In genomic region chr1:999797-1000356, GRCh38 we compare ENCODE assay signal across 2 cellular contexts.
TF ChIP-seq lines count a peak whose summit lies in the region.

Gene HES4 (minus strand): TSS chr1:1000097. CDS start chr1:999973, 124 bp downstream.

TF ChIP-seq in A549, 52 proteins besides CTCF, POLR2A, EP300 and RAD21 (continued from another document):
- TF ChIP-seq, protein P1, sequence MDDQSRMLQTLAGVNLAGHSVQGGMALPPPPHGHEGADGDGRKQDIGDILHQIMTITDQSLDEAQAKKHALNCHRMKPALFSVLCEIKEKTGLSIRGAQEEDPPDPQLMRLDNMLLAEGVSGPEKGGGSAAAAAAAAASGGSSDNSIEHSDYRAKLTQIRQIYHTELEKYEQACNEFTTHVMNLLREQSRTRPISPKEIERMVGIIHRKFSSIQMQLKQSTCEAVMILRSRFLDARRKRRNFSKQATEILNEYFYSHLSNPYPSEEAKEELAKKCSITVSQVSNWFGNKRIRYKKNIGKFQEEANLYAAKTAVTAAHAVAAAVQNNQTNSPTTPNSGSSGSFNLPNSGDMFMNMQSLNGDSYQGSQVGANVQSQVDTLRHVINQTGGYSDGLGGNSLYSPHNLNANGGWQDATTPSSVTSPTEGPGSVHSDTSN (IDR thresholded peaks at IDR 0.05): 0 out of 2 replicates have a peak, but pooled peaks have one; percentile 26
- TF ChIP-seq HOXB13 (CRISPR knock-in tag; IDR thresholded peaks at IDR 0.05; ENCODE audit: low read depth): no peak

TF ChIP-seq in HepG2, 621 proteins besides CTCF, POLR2A, EP300 and RAD21 (continued from another document and continues in another):
- TF ChIP-seq ZNF138 (CRISPR knock-in tag; IDR thresholded peaks at IDR 0.05; ENCODE audit: low read depth) (0 out of 2 replicates have a peak, but pooled peaks have one; percentile 7), ZNF850 (CRISPR knock-in tag; conservative IDR thresholded peaks at IDR 0.05) (no peak; the same call in 1 of the 2 replicates), SPEN (CRISPR knock-in tag; IDR thresholded peaks at IDR 0.05; ENCODE audit: low read depth) (peak; percentile 74; the same call in 1 of the 2 replicates), HDAC6 (IDR thresholded peaks at IDR 0.05; ENCODE audit: low read depth, low read length) (no peak), POLR2AphosphoS5 (IDR thresholded peaks at IDR 0.05; ENCODE audit: low read depth, low read length) (no peak), ZNF530 (CRISPR knock-in tag; IDR thresholded peaks at IDR 0.05; ENCODE audit: low read depth) (no peak), ZNF34 (CRISPR knock-in tag; IDR thresholded peaks at IDR 0.05; ENCODE audit: borderline replicate concordance) (peak; percentile 9; the same call in 1 of the 2 replicates), ZNF775 (CRISPR knock-in tag; IDR thresholded peaks at IDR 0.05; ENCODE audit: borderline replicate concordance) (no peak), ZNF180 (CRISPR knock-in tag; IDR thresholded peaks at IDR 0.05; ENCODE audit: borderline replicate concordance, low read depth) (no peak), SP4 (CRISPR knock-in tag; IDR thresholded peaks at IDR 0.05) (no peak; the same call in 1 of the 2 replicates), ZZZ3 (CRISPR knock-in tag; IDR thresholded peaks at IDR 0.05; ENCODE audit: borderline replicate concordance) (no peak), ZNF292 (CRISPR knock-in tag; IDR thresholded peaks at IDR 0.05; ENCODE audit: borderline replicate concordance, low read depth) (no peak), SNAPC2 (CRISPR knock-in tag; IDR thresholded peaks at IDR 0.05) (no peak; the same call in none of the 2 replicates), NBN (conservative IDR thresholded peaks at IDR 0.05) (no peak), ZNF563 (CRISPR knock-in tag; IDR thresholded peaks at IDR 0.05) (peak; percentile 8; the same call in 1 of the 2 replicates), ZFP82 (CRISPR knock-in tag; IDR thresholded peaks at IDR 0.05; ENCODE audit: borderline replicate concordance) (0 out of 2 replicates have a peak, but pooled peaks have one; percentile 28), TRIM24 (CRISPR knock-in tag; IDR thresholded peaks at IDR 0.05) (no peak), TARDBP (CRISPR knock-in tag; IDR thresholded peaks at IDR 0.05) (no peak; the same call in 1 of the 2 replicates), MBD4 (IDR thresholded peaks at IDR 0.05; ENCODE audit: borderline replicate concordance, low read length) (no peak), FOXK2 (IDR thresholded peaks at IDR 0.05) (no peak), MAF1 (CRISPR knock-in tag; IDR thresholded peaks at IDR 0.05; ENCODE audit: borderline replicate concordance) (no peak), ETV6 (CRISPR knock-in tag; conservative IDR thresholded peaks at IDR 0.05) (no peak), MXD4 (CRISPR knock-in tag; IDR thresholded peaks at IDR 0.05) (no peak), ZNF234 (CRISPR knock-in tag; conservative IDR thresholded peaks at IDR 0.05) (0 out of 2 replicates have a peak, but pooled peaks have one; percentile 2), KLF6 (CRISPR knock-in tag; IDR thresholded peaks at IDR 0.05) (0 out of 2 replicates have a peak, but pooled peaks have one; percentile 10), ZNF816 (CRISPR knock-in tag; IDR thresholded peaks at IDR 0.05; ENCODE audit: borderline replicate concordance) (0 out of 2 replicates have a peak, but pooled peaks have one; percentile 4), CHD2 (IDR thresholded peaks at IDR 0.05; ENCODE audit: low read depth, low read length) (no peak), FOXC1 (CRISPR knock-in tag; IDR thresholded peaks at IDR 0.05; ENCODE audit: borderline replicate concordance) (no peak), POLR2G (IDR thresholded peaks at IDR 0.05; ENCODE audit: low read depth, low read length) (peak; percentile 63), MXI1 (IDR thresholded peaks at IDR 0.05; ENCODE audit: borderline replicate concordance, low read depth, low read length) (peak; percentile 32; the same call in 1 of the 3 replicates), GLI4 (CRISPR knock-in tag; IDR thresholded peaks at IDR 0.05; ENCODE audit: borderline replicate concordance) (no peak), ZNF274 (CRISPR knock-in tag; IDR thresholded peaks at IDR 0.05) (no peak), DR1 (CRISPR knock-in tag; IDR thresholded peaks at IDR 0.05) (peak; percentile 82)
- TF ChIP-seq, protein P2, sequence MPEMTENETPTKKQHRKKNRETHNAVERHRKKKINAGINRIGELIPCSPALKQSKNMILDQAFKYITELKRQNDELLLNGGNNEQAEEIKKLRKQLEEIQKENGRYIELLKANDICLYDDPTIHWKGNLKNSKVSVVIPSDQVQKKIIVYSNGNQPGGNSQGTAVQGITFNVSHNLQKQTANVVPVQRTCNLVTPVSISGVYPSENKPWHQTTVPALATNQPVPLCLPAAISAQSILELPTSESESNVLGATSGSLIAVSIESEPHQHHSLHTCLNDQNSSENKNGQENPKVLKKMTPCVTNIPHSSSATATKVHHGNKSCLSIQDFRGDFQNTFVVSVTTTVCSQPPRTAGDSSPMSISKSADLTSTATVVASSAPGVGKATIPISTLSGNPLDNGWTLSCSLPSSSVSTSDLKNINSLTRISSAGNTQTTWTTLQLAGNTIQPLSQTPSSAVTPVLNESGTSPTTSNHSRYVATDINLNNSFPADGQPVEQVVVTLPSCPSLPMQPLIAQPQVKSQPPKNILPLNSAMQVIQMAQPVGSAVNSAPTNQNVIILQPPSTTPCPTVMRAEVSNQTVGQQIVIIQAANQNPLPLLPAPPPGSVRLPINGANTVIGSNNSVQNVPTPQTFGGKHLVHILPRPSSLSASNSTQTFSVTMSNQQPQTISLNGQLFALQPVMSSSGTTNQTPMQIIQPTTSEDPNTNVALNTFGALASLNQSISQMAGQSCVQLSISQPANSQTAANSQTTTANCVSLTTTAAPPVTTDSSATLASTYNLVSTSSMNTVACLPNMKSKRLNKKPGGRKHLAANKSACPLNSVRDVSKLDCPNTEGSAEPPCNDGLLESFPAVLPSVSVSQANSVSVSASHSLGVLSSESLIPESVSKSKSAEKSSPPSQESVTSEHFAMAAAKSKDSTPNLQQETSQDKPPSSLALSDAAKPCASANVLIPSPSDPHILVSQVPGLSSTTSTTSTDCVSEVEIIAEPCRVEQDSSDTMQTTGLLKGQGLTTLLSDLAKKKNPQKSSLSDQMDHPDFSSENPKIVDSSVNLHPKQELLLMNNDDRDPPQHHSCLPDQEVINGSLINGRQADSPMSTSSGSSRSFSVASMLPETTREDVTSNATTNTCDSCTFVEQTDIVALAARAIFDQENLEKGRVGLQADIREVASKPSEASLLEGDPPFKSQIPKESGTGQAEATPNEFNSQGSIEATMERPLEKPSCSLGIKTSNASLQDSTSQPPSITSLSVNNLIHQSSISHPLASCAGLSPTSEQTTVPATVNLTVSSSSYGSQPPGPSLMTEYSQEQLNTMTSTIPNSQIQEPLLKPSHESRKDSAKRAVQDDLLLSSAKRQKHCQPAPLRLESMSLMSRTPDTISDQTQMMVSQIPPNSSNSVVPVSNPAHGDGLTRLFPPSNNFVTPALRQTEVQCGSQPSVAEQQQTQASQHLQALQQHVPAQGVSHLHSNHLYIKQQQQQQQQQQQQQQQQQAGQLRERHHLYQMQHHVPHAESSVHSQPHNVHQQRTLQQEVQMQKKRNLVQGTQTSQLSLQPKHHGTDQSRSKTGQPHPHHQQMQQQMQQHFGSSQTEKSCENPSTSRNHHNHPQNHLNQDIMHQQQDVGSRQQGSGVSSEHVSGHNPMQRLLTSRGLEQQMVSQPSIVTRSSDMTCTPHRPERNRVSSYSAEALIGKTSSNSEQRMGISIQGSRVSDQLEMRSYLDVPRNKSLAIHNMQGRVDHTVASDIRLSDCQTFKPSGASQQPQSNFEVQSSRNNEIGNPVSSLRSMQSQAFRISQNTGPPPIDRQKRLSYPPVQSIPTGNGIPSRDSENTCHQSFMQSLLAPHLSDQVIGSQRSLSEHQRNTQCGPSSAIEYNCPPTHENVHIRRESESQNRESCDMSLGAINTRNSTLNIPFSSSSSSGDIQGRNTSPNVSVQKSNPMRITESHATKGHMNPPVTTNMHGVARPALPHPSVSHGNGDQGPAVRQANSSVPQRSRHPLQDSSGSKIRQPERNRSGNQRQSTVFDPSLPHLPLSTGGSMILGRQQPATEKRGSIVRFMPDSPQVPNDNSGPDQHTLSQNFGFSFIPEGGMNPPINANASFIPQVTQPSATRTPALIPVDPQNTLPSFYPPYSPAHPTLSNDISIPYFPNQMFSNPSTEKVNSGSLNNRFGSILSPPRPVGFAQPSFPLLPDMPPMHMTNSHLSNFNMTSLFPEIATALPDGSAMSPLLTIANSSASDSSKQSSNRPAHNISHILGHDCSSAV (CRISPR knock-in tag; IDR thresholded peaks at IDR 0.05; ENCODE audit: borderline replicate concordance): no peak
- TF ChIP-seq, protein P3, sequence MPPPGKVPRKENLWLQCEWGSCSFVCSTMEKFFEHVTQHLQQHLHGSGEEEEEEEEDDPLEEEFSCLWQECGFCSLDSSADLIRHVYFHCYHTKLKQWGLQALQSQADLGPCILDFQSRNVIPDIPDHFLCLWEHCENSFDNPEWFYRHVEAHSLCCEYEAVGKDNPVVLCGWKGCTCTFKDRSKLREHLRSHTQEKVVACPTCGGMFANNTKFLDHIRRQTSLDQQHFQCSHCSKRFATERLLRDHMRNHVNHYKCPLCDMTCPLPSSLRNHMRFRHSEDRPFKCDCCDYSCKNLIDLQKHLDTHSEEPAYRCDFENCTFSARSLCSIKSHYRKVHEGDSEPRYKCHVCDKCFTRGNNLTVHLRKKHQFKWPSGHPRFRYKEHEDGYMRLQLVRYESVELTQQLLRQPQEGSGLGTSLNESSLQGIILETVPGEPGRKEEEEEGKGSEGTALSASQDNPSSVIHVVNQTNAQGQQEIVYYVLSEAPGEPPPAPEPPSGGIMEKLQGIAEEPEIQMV (CRISPR knock-in tag; IDR thresholded peaks at IDR 0.05; ENCODE audit: low read depth): no peak
- TF ChIP-seq, protein P4, sequence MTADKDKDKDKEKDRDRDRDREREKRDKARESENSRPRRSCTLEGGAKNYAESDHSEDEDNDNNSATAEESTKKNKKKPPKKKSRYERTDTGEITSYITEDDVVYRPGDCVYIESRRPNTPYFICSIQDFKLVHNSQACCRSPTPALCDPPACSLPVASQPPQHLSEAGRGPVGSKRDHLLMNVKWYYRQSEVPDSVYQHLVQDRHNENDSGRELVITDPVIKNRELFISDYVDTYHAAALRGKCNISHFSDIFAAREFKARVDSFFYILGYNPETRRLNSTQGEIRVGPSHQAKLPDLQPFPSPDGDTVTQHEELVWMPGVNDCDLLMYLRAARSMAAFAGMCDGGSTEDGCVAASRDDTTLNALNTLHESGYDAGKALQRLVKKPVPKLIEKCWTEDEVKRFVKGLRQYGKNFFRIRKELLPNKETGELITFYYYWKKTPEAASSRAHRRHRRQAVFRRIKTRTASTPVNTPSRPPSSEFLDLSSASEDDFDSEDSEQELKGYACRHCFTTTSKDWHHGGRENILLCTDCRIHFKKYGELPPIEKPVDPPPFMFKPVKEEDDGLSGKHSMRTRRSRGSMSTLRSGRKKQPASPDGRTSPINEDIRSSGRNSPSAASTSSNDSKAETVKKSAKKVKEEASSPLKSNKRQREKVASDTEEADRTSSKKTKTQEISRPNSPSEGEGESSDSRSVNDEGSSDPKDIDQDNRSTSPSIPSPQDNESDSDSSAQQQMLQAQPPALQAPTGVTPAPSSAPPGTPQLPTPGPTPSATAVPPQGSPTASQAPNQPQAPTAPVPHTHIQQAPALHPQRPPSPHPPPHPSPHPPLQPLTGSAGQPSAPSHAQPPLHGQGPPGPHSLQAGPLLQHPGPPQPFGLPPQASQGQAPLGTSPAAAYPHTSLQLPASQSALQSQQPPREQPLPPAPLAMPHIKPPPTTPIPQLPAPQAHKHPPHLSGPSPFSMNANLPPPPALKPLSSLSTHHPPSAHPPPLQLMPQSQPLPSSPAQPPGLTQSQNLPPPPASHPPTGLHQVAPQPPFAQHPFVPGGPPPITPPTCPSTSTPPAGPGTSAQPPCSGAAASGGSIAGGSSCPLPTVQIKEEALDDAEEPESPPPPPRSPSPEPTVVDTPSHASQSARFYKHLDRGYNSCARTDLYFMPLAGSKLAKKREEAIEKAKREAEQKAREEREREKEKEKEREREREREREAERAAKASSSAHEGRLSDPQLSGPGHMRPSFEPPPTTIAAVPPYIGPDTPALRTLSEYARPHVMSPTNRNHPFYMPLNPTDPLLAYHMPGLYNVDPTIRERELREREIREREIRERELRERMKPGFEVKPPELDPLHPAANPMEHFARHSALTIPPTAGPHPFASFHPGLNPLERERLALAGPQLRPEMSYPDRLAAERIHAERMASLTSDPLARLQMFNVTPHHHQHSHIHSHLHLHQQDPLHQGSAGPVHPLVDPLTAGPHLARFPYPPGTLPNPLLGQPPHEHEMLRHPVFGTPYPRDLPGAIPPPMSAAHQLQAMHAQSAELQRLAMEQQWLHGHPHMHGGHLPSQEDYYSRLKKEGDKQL (CRISPR knock-in tag; IDR thresholded peaks at IDR 0.05; ENCODE audit: low read depth): no peak
- TF ChIP-seq, protein P5, sequence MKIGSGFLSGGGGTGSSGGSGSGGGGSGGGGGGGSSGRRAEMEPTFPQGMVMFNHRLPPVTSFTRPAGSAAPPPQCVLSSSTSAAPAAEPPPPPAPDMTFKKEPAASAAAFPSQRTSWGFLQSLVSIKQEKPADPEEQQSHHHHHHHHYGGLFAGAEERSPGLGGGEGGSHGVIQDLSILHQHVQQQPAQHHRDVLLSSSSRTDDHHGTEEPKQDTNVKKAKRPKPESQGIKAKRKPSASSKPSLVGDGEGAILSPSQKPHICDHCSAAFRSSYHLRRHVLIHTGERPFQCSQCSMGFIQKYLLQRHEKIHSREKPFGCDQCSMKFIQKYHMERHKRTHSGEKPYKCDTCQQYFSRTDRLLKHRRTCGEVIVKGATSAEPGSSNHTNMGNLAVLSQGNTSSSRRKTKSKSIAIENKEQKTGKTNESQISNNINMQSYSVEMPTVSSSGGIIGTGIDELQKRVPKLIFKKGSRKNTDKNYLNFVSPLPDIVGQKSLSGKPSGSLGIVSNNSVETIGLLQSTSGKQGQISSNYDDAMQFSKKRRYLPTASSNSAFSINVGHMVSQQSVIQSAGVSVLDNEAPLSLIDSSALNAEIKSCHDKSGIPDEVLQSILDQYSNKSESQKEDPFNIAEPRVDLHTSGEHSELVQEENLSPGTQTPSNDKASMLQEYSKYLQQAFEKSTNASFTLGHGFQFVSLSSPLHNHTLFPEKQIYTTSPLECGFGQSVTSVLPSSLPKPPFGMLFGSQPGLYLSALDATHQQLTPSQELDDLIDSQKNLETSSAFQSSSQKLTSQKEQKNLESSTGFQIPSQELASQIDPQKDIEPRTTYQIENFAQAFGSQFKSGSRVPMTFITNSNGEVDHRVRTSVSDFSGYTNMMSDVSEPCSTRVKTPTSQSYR (CRISPR knock-in tag; IDR thresholded peaks at IDR 0.05; ENCODE audit: borderline replicate concordance): peak; percentile 43; the same call in 1 of the 2 replicates
- TF ChIP-seq, protein P6, sequence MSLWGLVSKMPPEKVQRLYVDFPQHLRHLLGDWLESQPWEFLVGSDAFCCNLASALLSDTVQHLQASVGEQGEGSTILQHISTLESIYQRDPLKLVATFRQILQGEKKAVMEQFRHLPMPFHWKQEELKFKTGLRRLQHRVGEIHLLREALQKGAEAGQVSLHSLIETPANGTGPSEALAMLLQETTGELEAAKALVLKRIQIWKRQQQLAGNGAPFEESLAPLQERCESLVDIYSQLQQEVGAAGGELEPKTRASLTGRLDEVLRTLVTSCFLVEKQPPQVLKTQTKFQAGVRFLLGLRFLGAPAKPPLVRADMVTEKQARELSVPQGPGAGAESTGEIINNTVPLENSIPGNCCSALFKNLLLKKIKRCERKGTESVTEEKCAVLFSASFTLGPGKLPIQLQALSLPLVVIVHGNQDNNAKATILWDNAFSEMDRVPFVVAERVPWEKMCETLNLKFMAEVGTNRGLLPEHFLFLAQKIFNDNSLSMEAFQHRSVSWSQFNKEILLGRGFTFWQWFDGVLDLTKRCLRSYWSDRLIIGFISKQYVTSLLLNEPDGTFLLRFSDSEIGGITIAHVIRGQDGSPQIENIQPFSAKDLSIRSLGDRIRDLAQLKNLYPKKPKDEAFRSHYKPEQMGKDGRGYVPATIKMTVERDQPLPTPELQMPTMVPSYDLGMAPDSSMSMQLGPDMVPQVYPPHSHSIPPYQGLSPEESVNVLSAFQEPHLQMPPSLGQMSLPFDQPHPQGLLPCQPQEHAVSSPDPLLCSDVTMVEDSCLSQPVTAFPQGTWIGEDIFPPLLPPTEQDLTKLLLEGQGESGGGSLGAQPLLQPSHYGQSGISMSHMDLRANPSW (CRISPR knock-in tag; IDR thresholded peaks at IDR 0.05; ENCODE audit: borderline replicate concordance): no peak
